In genomic region chr2:158457826-158458616, GRCh38 we compare ENCODE assay signal across 7 cellular contexts. TPM values are rescaled to one million over a fixed set of nuclear protein-coding genes. Genes with fewer than 3 reads are reported as not detected.
A peak's percentile ranks its signal among the peaks of the same experiment; 100 is the strongest.
DNase-seq lines count a peak whose midpoint lies in the region; ATAC-seq and TF ChIP-seq lines count a peak whose summit lies in the region.

No MANE protein-coding gene starts in this region.

- peaks cover 25% of the 10 kb centered on the region for H3K4me1 ChIP-seq in smooth muscle cell (ENCODE audit: low read depth)

- whole genome bisulfite sequencing in smooth muscle cell (ENCODE audit: low lambda C conversion rate), result under 1% methylated on average over 54 of the region's 61 CpGs

- peak overlapping the region; percentile 66 for H3K9ac ChIP-seq in smooth muscle cell (ENCODE audit: low read depth)

- H3K4me3 ChIP-seq in GM06990 (replicated peaks; ENCODE audit: low read depth, low read length), result peak overlapping the region; percentile 93
- H3K4me3 ChIP-seq in cardiac fibroblast (replicated peaks in 1 of 2; ENCODE audit: low read depth in 2 of 2, low read length in 2 of 2), result peak overlapping the region; percentile 92 to 93
- peak overlapping the region; percentile 71 for H3K4me3 ChIP-seq in smooth muscle cell

- H3K27me3 ChIP-seq in GM06990 (replicated peaks; ENCODE audit: control insufficient read depth, insufficient read depth, low read length) (peaks cover 1% of the 10 kb centered on the region; the same call in 1 of the 2 replicates), smooth muscle cell (ENCODE audit: low read depth) (no peaks in the 10 kb centered on the region)

- peak overlapping the region; percentile 72 for H3K27ac Mint-ChIP-seq in T-helper 17 cell
- peak overlapping the region; percentile 67 to 85 (median 78) for H3K27ac Mint-ChIP-seq in immature natural killer cell

- DNase-seq in GM06990 (ENCODE audit: extremely low read depth, insufficient read length), result peak; percentile 85
- peak; percentile 82 for DNase-seq in KBM-7
- DNase-seq in T-helper 17 cell, result peak; percentile 48 to 53 (median 49)
- peak; percentile 59 to 60 for DNase-seq in cardiac fibroblast (ENCODE audit: low read depth in 2 of 2)
- peak; percentile 48 to 53 (median 48) for DNase-seq in immature natural killer cell
- DNase-seq in smooth muscle cell (lab: John Stamatoyannopoulos, UW; ENCODE audit: unreplicated experiment), result peak; percentile 64

- H3K4me1 Mint-ChIP-seq in T-helper 17 cell (peaks cover 22% of the 10 kb centered on the region), immature natural killer cell (peaks cover 18 to 22% of the 10 kb centered on the region in 2 donors)

- H3K4me3 Mint-ChIP-seq in T-helper 17 cell (peak overlapping the region; percentile 97), immature natural killer cell (peak overlapping the region; percentile 87 to 96 (median 91))

- peaks cover 45% of the 10 kb centered on the region for H3K79me2 ChIP-seq in smooth muscle cell (ENCODE audit: low read depth)

- TF ChIP-seq CTCF in GM06990 (IDR thresholded peaks at IDR 0.05; ENCODE audit: insufficient read depth, low read length, poor library complexity, severe bottlenecking) (no peak), cardiac fibroblast (IDR thresholded peaks at IDR 0.05; ENCODE audit: low read depth, low read length) (peak; percentile 1), smooth muscle cell (IDR thresholded peaks at IDR 0.05; ENCODE audit: borderline replicate concordance, insufficient read depth, poor library complexity, severe bottlenecking) (no peak)

- H3K36me3 ChIP-seq in GM06990 (ENCODE audit: control insufficient read depth, insufficient read depth, low read length) (no peaks in the 10 kb centered on the region), smooth muscle cell (ENCODE audit: low read depth) (no peaks in the 10 kb centered on the region)

- peak overlapping the region; percentile 40 for H3K27ac ChIP-seq in smooth muscle cell (ENCODE audit: low read depth)

- peak overlapping the region; percentile 92 for H3K4me2 ChIP-seq in smooth muscle cell

- H3K9me3 ChIP-seq in T-helper 17 cell (ENCODE audit: control insufficient read depth, low read length, poor library complexity, severe bottlenecking) (no peaks in the 10 kb centered on the region), smooth muscle cell (replicated peaks; ENCODE audit: low read depth) (no peaks in the 10 kb centered on the region)

- H4K20me1 ChIP-seq in smooth muscle cell (ENCODE audit: low read depth), result peaks cover 44% of the 10 kb centered on the region

- ATAC-seq in GM21786 (IDR thresholded peaks at IDR 0.05; ENCODE audit: unreplicated experiment), result peak; percentile 42
- ATAC-seq in T-helper 17 cell, result peak; percentile 56

- H3F3A ChIP-seq in smooth muscle cell (ENCODE audit: low read depth), result peaks cover 13% of the 10 kb centered on the region

- peak overlapping the region; percentile 88 for H2AFZ ChIP-seq in smooth muscle cell (ENCODE audit: low read depth)

- no peaks in the 10 kb centered on the region for H3K9me3 Mint-ChIP-seq in immature natural killer cell

- H3K36me3 Mint-ChIP-seq in T-helper 17 cell (ENCODE audit: low read depth) (no peaks in the 10 kb centered on the region), immature natural killer cell (no peaks in the 10 kb centered on the region)

- in situ Hi-C loops in KBM-7 (cut with MboI; ENCODE audit: low pct_unique_long_range_greater_than_20kb, low sequenced_read_pairs), result loop anchor here (25.0 kb wide), 1 partner anchor 421 kb away; no protein-coding TSS in a partner anchor

- H3K27me3 Mint-ChIP-seq in T-helper 17 cell, result peaks cover 9% of the 10 kb centered on the region
- peaks cover under 1 to 23% (median 9%) of the 10 kb centered on the region in 3 donors for H3K27me3 Mint-ChIP-seq in immature natural killer cell (ENCODE audit: low read depth in 3 of 3)

RNA-seq across cellular contexts. Expression of gene PKP4, which starts 1.3 kb away (rescaled TPM):
- total RNA-seq in T-helper 17 cell (10 to 100 TPM; 26.6 to 28.9 TPM), smooth muscle cell (11.5 and 14.0 TPM in 2 replicates)
- polyA plus RNA-seq in immature natural killer cell (1 to 10 TPM in 1 of 3 donors, under 1 TPM in 2; 0.13 to 1.7 (median 0.47) TPM), smooth muscle cell (2.4 and 3.7 TPM in 2 replicates)

RNA-seq across cellular contexts. Expression of gene CCDC148, which starts 1.5 kb away (rescaled TPM):
- not detected for total RNA-seq in T-helper 17 cell
- polyA plus RNA-seq in immature natural killer cell, result not detected
- 0.09 and 0.18 TPM in 2 replicates for total RNA-seq in smooth muscle cell
- not detected in 2 replicates for polyA plus RNA-seq in smooth muscle cell

Comparison
In these comparisons a context has a peak if more than half of its experiments do, and no peak if none do; other contexts are left out.
1. Peak in every context shown above with its lines: DNase-seq, ATAC-seq, H3K4me3 ChIP-seq and H3K27ac ChIP-seq.